18 cellular contexts compared by ENCODE assay signal in the genomic region with DNA sequence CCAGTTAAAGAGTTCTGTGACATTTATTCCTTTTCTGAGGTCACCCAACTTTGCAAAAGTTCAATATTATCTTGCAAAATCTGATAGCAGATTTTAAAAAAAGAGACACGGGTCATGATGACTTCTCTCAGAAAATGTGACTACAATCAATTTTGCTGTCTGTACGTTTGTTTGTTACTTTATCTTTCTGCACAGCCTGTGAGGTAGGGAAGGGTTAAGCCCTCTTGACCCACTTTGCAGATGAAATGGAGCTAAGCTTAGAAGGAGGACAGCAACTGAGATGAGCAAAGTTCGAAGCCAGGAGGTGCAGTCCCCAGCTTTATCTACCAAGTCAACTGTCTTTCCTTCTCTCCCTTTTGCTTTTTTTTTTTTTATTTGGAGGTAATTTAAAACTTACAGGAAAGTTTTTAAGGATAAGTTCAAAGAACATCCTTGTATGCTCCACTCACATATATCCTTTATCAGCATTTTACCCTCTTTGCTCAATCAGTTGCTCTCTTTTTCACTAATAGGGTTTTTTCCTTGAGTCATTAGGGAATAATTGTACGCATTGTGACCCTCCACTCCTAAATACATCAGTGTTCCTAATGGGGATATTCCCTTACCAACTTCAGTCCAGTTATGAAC.
"Had no signal": no experiment of that assay in that cellular context is flagged by ENCODE, and none has a peak within 500 bp of the region (broad histone marks: within the 10 kb centered on the region; RNA-seq: fewer than 3 reads in every experiment).

No MANE protein-coding gene starts in this region.

- H3K27me3 ChIP-seq: esophagus muscularis mucosa, tibial artery had no signal

- H3K9me3 ChIP-seq: esophagus muscularis mucosa, left ventricle myocardium inferior, prostate gland, tibial artery had no signal

- H3K36me3 ChIP-seq: prostate gland had no signal

- DNase-seq: activated B cell treated with CpG ODN at 0.5 μM for 24 hours; activated CD4-positive, alpha-beta T cell treated with anti-CD3 and anti-CD28 coated beads for 36 hours; activated CD4-positive, alpha-beta T cell treated with anti-CD3 and anti-CD28 coated beads, Interleukin-2, amount 50 U/mL, for 4 hours; activated CD8-positive, alpha-beta memory T cell treated with anti-CD3 and anti-CD28 coated beads for 24 hours; activated CD8-positive, alpha-beta memory T cell treated with anti-CD3 and anti-CD28 coated beads, Interleukin-2, amount 50 U/mL, for 4 hours; activated naive CD4-positive, alpha-beta T cell; activated T-cell treated with anti-CD3 and anti-CD28 coated beads, Interleukin-2, amount 50 U/mL, for 4 hours; cerebellar nuclear complex; left ventricle myocardium inferior; mammary epithelial cell; naive thymus-derived CD8-positive, alpha-beta T cell; right cardiac atrium; stimulated activated CD4-positive, alpha-beta T cell treated with anti-CD3 and anti-CD28 coated beads, Interleukin-1b, Interleukin-23, amount 100 ng/mL, for 48 hours; substantia nigra; tibial artery had no signal

- H3K4me1 ChIP-seq: prostate gland had no signal

- ATAC-seq: activated CD4-positive, alpha-beta T cell treated with anti-CD3 and anti-CD28 coated beads for 36 hours; activated T-cell treated with anti-CD3 and anti-CD28 coated beads, Interleukin-2, amount 50 U/mL, for 4 hours; naive thymus-derived CD8-positive, alpha-beta T cell; right cardiac atrium had no signal

- H3K27ac ChIP-seq: coronary artery, esophagus muscularis mucosa, left ventricle myocardium inferior, prostate gland, tibial artery had no signal

- H3K4me3 ChIP-seq: coronary artery, esophagus muscularis mucosa, left ventricle myocardium inferior, prostate gland, tibial artery had no signal
